In genomic region chr3:115825046-115825445, GRCh38 we compare ENCODE assay signal across 22 cellular contexts.
A peak's percentile ranks its signal among the peaks of the same experiment; 100 is the strongest.
DNase-seq lines count a peak whose midpoint lies in the region; ATAC-seq, FAIRE-seq and TF ChIP-seq lines count a peak whose summit lies in the region.
"Had no signal": no experiment of that assay in that cellular context is flagged by ENCODE, and none has a peak within 500 bp of the region (broad histone marks: within the 10 kb centered on the region; RNA-seq: fewer than 3 reads in every experiment).

No MANE protein-coding gene starts in this region.

- H3K4me3 ChIP-seq in A673 (ENCODE audit: low read depth, low read length, poor library complexity, severe bottlenecking) (no peak overlapping the region), bronchial epithelial cell (ENCODE audit: low read depth, low read length) (no peak overlapping the region), osteoblast (ENCODE audit: insufficient read depth, low read length) (no peak overlapping the region), gastroesophageal sphincter (no peak overlapping the region)
- H3K4me3 ChIP-seq: esophagus squamous epithelium, GM12878 had no signal

- TF ChIP-seq CTCF in A673 (conservative IDR thresholded peaks at IDR 0.05; ENCODE audit: low read depth, low read length), result no peak
- no peak for TF ChIP-seq CTCF in bronchial epithelial cell (IDR thresholded peaks at IDR 0.05; ENCODE audit: insufficient read depth, low read length, severe bottlenecking)
- no peak for TF ChIP-seq CTCF in osteoblast (IDR thresholded peaks at IDR 0.05; ENCODE audit: extremely low read depth, low read depth, low read length)
- no peak for TF ChIP-seq CTCF in gastroesophageal sphincter (IDR thresholded peaks at IDR 0.05)

- H3K9me3 ChIP-seq in A673 (ENCODE audit: low read depth, low read length, poor library complexity, severe bottlenecking) (no peaks in the 10 kb centered on the region), osteoblast (ENCODE audit: low read depth, low read length) (no peaks in the 10 kb centered on the region), gastroesophageal sphincter (no peaks in the 10 kb centered on the region)
- H3K9me3 ChIP-seq: esophagus squamous epithelium had no signal

- H2AFZ ChIP-seq in osteoblast (ENCODE audit: low read length), result no peak overlapping the region
- H2AFZ ChIP-seq: parathyroid adenoma had no signal

- POLR2A ChIA-PET in A673 (lab: Charles Lee; ENCODE audit: low non-redundant PET), result no interaction called here

- no peak for ATAC-seq in gastroesophageal sphincter
- ATAC-seq: activated CD8-positive, alpha-beta T cell treated with anti-CD3 and anti-CD28 coated beads for 36 hours; activated T-cell treated with anti-CD3 and anti-CD28 coated beads, Interleukin-2, amount 50 U/mL, for 72 hours; GM12878; natural killer cell; stimulated activated naive CD8-positive, alpha-beta T cell treated with anti-CD3 and anti-CD28 coated beads, Interleukin-15, amount 100 ng/mL, for 72 hours had no signal

- 22 to 78% methylated on average over 2 of the region's 2 CpGs for WGBS in gastroesophageal sphincter (ENCODE audit: low coverage in 1 of 2), 2 donors

- no peak overlapping the region for H3K4me2 ChIP-seq in osteoblast (ENCODE audit: insufficient read depth, low read length)

- intact Hi-C loops in A673 (cut with micrococcal nuclease; ENCODE audit: unreplicated experiment), result loop anchor here (10.0 kb wide), 1 partner anchor 1980 kb away; no protein-coding TSS in a partner anchor

- H4K20me1 ChIP-seq in osteoblast (ENCODE audit: insufficient read depth, low read length), result no peaks in the 10 kb centered on the region

- H3K4me1 ChIP-seq in A673 (ENCODE audit: insufficient read depth, low read length, poor library complexity, severe bottlenecking), result peaks cover 55% of the 10 kb centered on the region
- H3K4me1 ChIP-seq in osteoblast (ENCODE audit: insufficient read depth, low read length), result no peaks in the 10 kb centered on the region
- no peaks in the 10 kb centered on the region for H3K4me1 ChIP-seq in gastroesophageal sphincter
- H3K4me1 ChIP-seq: parathyroid adenoma had no signal

- TF ChIP-seq EP300 in gastroesophageal sphincter (IDR thresholded peaks at IDR 0.05), result no peak

- H3K27ac ChIP-seq in A673 (ENCODE audit: low read depth, low read length, poor library complexity, severe bottlenecking) (peak overlapping the region; percentile 43), osteoblast (ENCODE audit: low read depth, low read length) (no peak overlapping the region), gastroesophageal sphincter (no peak overlapping the region)
- H3K27ac ChIP-seq: C4-2B, esophagus squamous epithelium, parathyroid adenoma had no signal

- FAIRE-seq in bronchial epithelial cell (lab: Jason Lieb, UNC), result no peak
- FAIRE-seq: GM12878 had no signal

- no peaks in the 10 kb centered on the region for H3K79me2 ChIP-seq in osteoblast (ENCODE audit: insufficient read depth, low read length)
- H3K79me2 ChIP-seq: parathyroid adenoma had no signal

- H3K27me3 ChIP-seq in A673 (replicated peaks; ENCODE audit: insufficient read depth, low read depth, low read length, poor library complexity) (no peaks in the 10 kb centered on the region), bronchial epithelial cell (ENCODE audit: control insufficient read depth, insufficient read depth, low read length) (no peaks in the 10 kb centered on the region), osteoblast (ENCODE audit: insufficient read depth, low read length) (no peaks in the 10 kb centered on the region), gastroesophageal sphincter (no peaks in the 10 kb centered on the region)
- H3K27me3 ChIP-seq: esophagus squamous epithelium had no signal

- DNase-seq in A673 (ENCODE audit: low spot score) (no peak), OCI-M1 (lab: John Stamatoyannopoulos, UW) (peak; percentile 37), bronchial epithelial cell (ENCODE audit: low read depth) (peak; percentile 59), kidney glomerular epithelial cell (lab: John Stamatoyannopoulos, UW) (peak; percentile 8), NCI-H2107 treated with DMSO at 0.1 percent for 48 hours (lab: John Stamatoyannopoulos, UW; ENCODE audit: unreplicated experiment) (no peak), osteoblast (ENCODE audit: insufficient read length, low spot score, missing footprints) (no peak), T-helper 9 cell (no peak)
- DNase-seq: activated CD8-positive, alpha-beta T cell treated with anti-CD3 and anti-CD28 coated beads for 36 hours; activated T-cell treated with anti-CD3 and anti-CD28 coated beads, Interleukin-2, amount 50 U/mL, for 72 hours; esophagus squamous epithelium; H9; hippocampal formation; mesenchymal stem cell; natural killer cell; NCI-H2227 treated with DMSO at 0.1 percent for 48 hours; stimulated activated CD4-positive, alpha-beta T cell treated with anti-CD3 and anti-CD28 coated beads, Interleukin-2, amount 100 ng/mL, for 24 hours; stimulated activated naive CD8-positive, alpha-beta T cell treated with anti-CD3 and anti-CD28 coated beads, Interleukin-15, amount 100 ng/mL, for 72 hours; T1000 had no signal

- no peaks in the 10 kb centered on the region for H3K36me3 ChIP-seq in A673 (ENCODE audit: insufficient read depth, low read length, poor library complexity, severe bottlenecking)
- no peaks in the 10 kb centered on the region for H3K36me3 ChIP-seq in bronchial epithelial cell (ENCODE audit: control insufficient read depth, insufficient read depth, low read length)
- H3K36me3 ChIP-seq in osteoblast (ENCODE audit: insufficient read depth, low read length), result no peaks in the 10 kb centered on the region
- H3K36me3 ChIP-seq in gastroesophageal sphincter, result no peaks in the 10 kb centered on the region
- H3K36me3 ChIP-seq: esophagus squamous epithelium had no signal

- TF ChIP-seq POLR2A in gastroesophageal sphincter (IDR thresholded peaks at IDR 0.05), result no peak

- no TSS peak for BruUV-seq in A673 (replicated peaks; lab: Mats Ljungman, UMichigan)

- CTCF ChIA-PET in A673 (lab: Charles Lee), result interaction anchor here (0.6 kb wide), 1 partner anchor 1370 kb away, joined by 3 read pairs; no protein-coding TSS in a partner anchor

Comparison
In these comparisons a context has a peak if more than half of its experiments do, and no peak if none do; other contexts are left out.
1. DNase-seq: peak in OCI-M1 (single experiment), bronchial epithelial cell (single experiment) and kidney glomerular epithelial cell (single experiment); none in A673 (single experiment), NCI-H2107 treated with DMSO at 0.1 percent for 48 hours (single experiment), osteoblast (single experiment) and T-helper 9 cell (single experiment).